16 cellular contexts compared by ENCODE assay signal in the genomic region with DNA sequence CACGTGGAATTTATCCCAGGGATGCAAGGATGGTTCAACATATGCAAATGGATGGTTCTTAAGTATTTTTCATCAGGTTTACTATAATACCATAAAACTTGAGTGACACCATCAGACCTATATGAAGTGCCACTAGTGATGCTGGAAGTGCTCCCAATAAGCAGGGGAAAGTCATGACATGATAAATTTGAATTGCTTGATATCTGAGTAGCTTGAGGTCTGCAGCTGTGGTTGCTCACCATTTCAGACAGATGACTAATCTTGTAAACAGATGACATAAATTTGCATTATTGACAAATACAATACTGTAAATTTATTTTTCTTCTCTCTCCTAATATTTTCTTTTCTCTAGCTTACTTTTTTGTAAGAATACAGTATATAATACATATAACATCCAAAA.
"Had no signal": no experiment of that assay in that cellular context is flagged by ENCODE, and none has a peak within 500 bp of the region (broad histone marks: within the 10 kb centered on the region; RNA-seq: fewer than 3 reads in every experiment).

No MANE protein-coding gene starts in this region.

- DNase-seq: activated B cell treated with CpG ODN at 0.5 μM for 24 hours; activated CD4-positive, alpha-beta T cell treated with anti-CD3 and anti-CD28 coated beads, Interleukin-2, amount 10 ng/mL, durations not matched to agents 7 days and 5 days; activated CD8-positive, alpha-beta memory T cell treated with anti-CD3 and anti-CD28 coated beads, Interleukin-2, amount 50 U/mL, for 48 hours; activated gamma-delta T cell; activated T-cell treated with anti-CD3 and anti-CD28 coated beads, Interleukin-2, amount 50 U/mL, for 72 hours; amniotic stem cell; body of pancreas; effector memory CD8-positive, alpha-beta T cell; lower lobe of right lung; right cardiac atrium; small intestine; stimulated activated CD4-positive, alpha-beta T cell treated with anti-CD3 and anti-CD28 coated beads, Interleukin-4, amount 100 ng/mL, for 24 hours; stimulated activated naive CD4-positive, alpha-beta T cell treated with Interleukin-2 at 50 U/mL for 16 hours; transverse colon had no signal

- H3K9me3 ChIP-seq: body of pancreas, lower lobe of right lung, transverse colon had no signal

- H3K4me1 ChIP-seq: body of pancreas, lower lobe of right lung had no signal

- H3K27me3 ChIP-seq: body of pancreas, transverse colon had no signal

- H3K4me3 ChIP-seq: body of pancreas, lower lobe of right lung, transverse colon had no signal

- ATAC-seq: activated naive CD4-positive, alpha-beta T cell treated with anti-CD3 and anti-CD28 coated beads, Interleukin-2, amount 50 U/mL, for 72 hours; activated T-cell treated with anti-CD3 and anti-CD28 coated beads, Interleukin-2, amount 50 U/mL, for 72 hours; body of pancreas; effector memory CD8-positive, alpha-beta T cell; lower lobe of right lung; right cardiac atrium had no signal

- H3K27ac ChIP-seq: body of pancreas, epithelial cell of prostate, lower lobe of right lung, transverse colon had no signal
